Comparison of ENCODE assay signal across 10 cellular contexts in the genomic region with DNA sequence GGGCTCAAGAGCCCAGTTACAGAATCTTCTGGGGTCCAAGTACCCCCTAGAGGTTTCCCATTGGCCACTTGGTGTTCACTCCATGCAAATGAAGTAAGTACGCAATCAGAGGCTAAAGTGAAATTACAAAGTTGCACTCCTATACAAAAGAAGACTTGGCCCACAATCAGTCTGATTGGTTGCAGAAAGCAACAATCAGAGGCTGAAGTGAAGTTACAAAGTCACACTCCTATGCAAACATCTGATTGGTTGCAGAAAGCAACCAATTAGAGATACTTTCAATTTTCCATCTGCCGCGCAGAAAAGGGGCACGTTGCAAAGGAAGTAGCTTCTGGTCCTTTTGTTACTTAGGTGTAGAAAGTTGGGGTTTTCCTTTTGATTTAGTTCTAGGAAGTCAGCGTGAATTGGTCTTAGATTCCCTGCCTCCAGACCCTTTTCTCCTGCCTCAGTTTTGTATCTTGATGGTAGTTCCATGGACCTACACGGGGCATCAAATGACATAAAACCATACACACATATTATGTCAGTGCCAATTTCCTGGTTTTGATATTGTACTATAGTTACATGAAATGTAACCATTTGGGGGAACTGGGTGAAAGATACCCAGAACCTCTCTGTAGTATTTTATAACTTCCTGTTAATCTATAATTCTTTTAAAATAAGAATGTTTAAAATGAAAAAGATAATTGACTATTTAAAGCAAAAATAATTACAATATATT. TPM values are rescaled to one million over a fixed set of nuclear protein-coding genes. Genes with fewer than 3 reads are reported as not detected.
DNase-seq lines count a peak whose midpoint lies in the region; ATAC-seq and TF ChIP-seq lines count a peak whose summit lies in the region.
"Had no signal": no experiment of that assay in that cellular context is flagged by ENCODE, and none has a peak within 500 bp of the region (broad histone marks: within the 10 kb centered on the region; RNA-seq: fewer than 3 reads in every experiment).

No MANE protein-coding gene starts in this region.

- H3K27ac ChIP-seq in H9 (ENCODE audit: insufficient read length, low read depth, low read length), result no peak overlapping the region

- H2BK12ac ChIP-seq in H9 (ENCODE audit: insufficient read length, low read depth, low read length), result no peak overlapping the region

- H4K20me1 ChIP-seq in H9 (ENCODE audit: control insufficient read depth, insufficient read depth, insufficient read length), result no peaks in the 10 kb centered on the region

- no peaks in the 10 kb centered on the region for H3K79me1 ChIP-seq in H9 (ENCODE audit: insufficient read depth, low read depth, low read length, poor library complexity, severe bottlenecking)

- no peak overlapping the region for H4K91ac ChIP-seq in H9 (ENCODE audit: insufficient read length, low read depth, low read length)

- no peak overlapping the region for H2AK5ac ChIP-seq in H9 (ENCODE audit: insufficient read length, low read length)

- no peaks in the 10 kb centered on the region for H3K79me2 ChIP-seq in H9 (ENCODE audit: insufficient read depth, low read length)

- H3K27me3 Mint-ChIP-seq in activated naive CD8-positive, alpha-beta T cell treated with anti-CD3 and anti-CD28 coated beads, Interleukin-2, amount 10 ng/mL, durations not matched to agents 7 days and 5 days, result peaks cover 2% of the 10 kb centered on the region
- no peaks in the 10 kb centered on the region for H3K27me3 Mint-ChIP-seq in naive thymus-derived CD8-positive, alpha-beta T cell
- peaks cover 14% of the 10 kb centered on the region for H3K27me3 Mint-ChIP-seq in H9 (ENCODE audit: low read depth)

- no peak overlapping the region for H2AFZ ChIP-seq in H9 (ENCODE audit: low read length)

- no peak overlapping the region for H3K18ac ChIP-seq in H9 (ENCODE audit: insufficient read length, low read depth, low read length)

- DNase-seq in EL (peak; percentile 0), T-helper 1 cell (peak; percentile 6 to 82 (median 19)), occipital lobe (lab: John Stamatoyannopoulos, UW) (no peak), H9 (no peak), BE2C (no peak)
- no peak for DNase-seq in activated naive CD8-positive, alpha-beta T cell treated with anti-CD3 and anti-CD28 coated beads, Interleukin-2, amount 10 ng/mL, durations not matched to agents 7 days and 5 days
- DNase-seq in naive thymus-derived CD8-positive, alpha-beta T cell, result peak in 9 of 10 donors; percentile 4 to 67 (median 39)

- H2BK20ac ChIP-seq in H9 (ENCODE audit: low read depth, low read length, poor library complexity, severe bottlenecking), result no peak overlapping the region

- H3K36me3 ChIP-seq in BE2C, result no peaks in the 10 kb centered on the region

- no peak overlapping the region for H3K9ac ChIP-seq in H9 (ENCODE audit: extremely low read depth, insufficient read length, low read length)

- no peak overlapping the region for H4K5ac ChIP-seq in H9 (ENCODE audit: insufficient read length, low read depth, low read length)

- no peaks in the 10 kb centered on the region for H3K36me3 Mint-ChIP-seq in activated naive CD8-positive, alpha-beta T cell treated with anti-CD3 and anti-CD28 coated beads, Interleukin-2, amount 10 ng/mL, durations not matched to agents 7 days and 5 days
- no peaks in the 10 kb centered on the region for H3K36me3 Mint-ChIP-seq in naive thymus-derived CD8-positive, alpha-beta T cell
- H3K36me3 Mint-ChIP-seq in H9 (ENCODE audit: insufficient read depth in 1 of 3, low read depth in 3 of 3), result no peaks in the 10 kb centered on the region; a peak in 1 of 7 replicates

- no peak overlapping the region for H3K56ac ChIP-seq in H9 (ENCODE audit: insufficient read length, low read depth, low read length)

- H3K27ac Mint-ChIP-seq in activated naive CD8-positive, alpha-beta T cell treated with anti-CD3 and anti-CD28 coated beads, Interleukin-2, amount 10 ng/mL, durations not matched to agents 7 days and 5 days, result peak overlapping the region; percentile 93
- H3K27ac Mint-ChIP-seq in naive thymus-derived CD8-positive, alpha-beta T cell, result peak overlapping the region; percentile 28 to 97 (median 96)
- H3K27ac Mint-ChIP-seq in H9, result no peak overlapping the region

- POLR2A ChIA-PET in activated naive CD8-positive, alpha-beta T cell treated with anti-CD3 and anti-CD28 coated beads, Interleukin-2, amount 10 ng/mL, durations not matched to agents 7 days and 5 days (lab: Charles Lee), result interaction anchor here (1.6 kb wide), 1 partner anchor 12 kb away, joined by 8 read pairs; a partner anchor contains a TSS
- POLR2A ChIA-PET in naive thymus-derived CD8-positive, alpha-beta T cell (lab: Charles Lee), result interaction anchor here (1.0 to 3.5 kb wide), 2 partner anchors 12 to 108 kb away, joined by 6 to 14 read pairs; a partner anchor contains a TSS

- H3K23me2 ChIP-seq in H9 (ENCODE audit: insufficient read length, low read depth, low read length, poor library complexity, severe bottlenecking), result no peaks in the 10 kb centered on the region

- H4K8ac ChIP-seq in H9 (replicated peaks; ENCODE audit: insufficient read length, low read depth, low read length), result no peak overlapping the region

- H3K27me3 ChIP-seq in H9 (ENCODE audit: insufficient read depth, low read length) (no peaks in the 10 kb centered on the region; the same call in 1 of the 2 replicates), BE2C (no peaks in the 10 kb centered on the region)

- H2BK120ac ChIP-seq in H9 (ENCODE audit: low read depth, low read length, poor library complexity, severe bottlenecking), result no peak overlapping the region

- H3K4ac ChIP-seq in H9 (ENCODE audit: low read depth, low read length), result no peak overlapping the region

- H3K4me3 Mint-ChIP-seq in activated naive CD8-positive, alpha-beta T cell treated with anti-CD3 and anti-CD28 coated beads, Interleukin-2, amount 10 ng/mL, durations not matched to agents 7 days and 5 days, result peak overlapping the region; percentile 78
- peak overlapping the region; percentile 57 to 87 (median 82) for H3K4me3 Mint-ChIP-seq in naive thymus-derived CD8-positive, alpha-beta T cell
- H3K4me3 Mint-ChIP-seq in H9, result no peak overlapping the region

- H3K4me2 ChIP-seq in H9 (ENCODE audit: insufficient read depth, insufficient read length, low read length), result no peak overlapping the region

- no peak overlapping the region for H3T11ph ChIP-seq in H9 (ENCODE audit: low read length)

- H3K9me3 ChIP-seq in H9 (ENCODE audit: control insufficient read depth, low read depth, low read length), result peaks cover 3% of the 10 kb centered on the region
- no peaks in the 10 kb centered on the region for H3K9me3 ChIP-seq in BE2C

- no peaks in the 10 kb centered on the region for H3K9me3 Mint-ChIP-seq in activated naive CD8-positive, alpha-beta T cell treated with anti-CD3 and anti-CD28 coated beads, Interleukin-2, amount 10 ng/mL, durations not matched to agents 7 days and 5 days
- no peaks in the 10 kb centered on the region for H3K9me3 Mint-ChIP-seq in naive thymus-derived CD8-positive, alpha-beta T cell
- peaks cover 54 to 60% of the 10 kb centered on the region in 2 experiments for H3K9me3 Mint-ChIP-seq in H9

- peaks cover 2% of the 10 kb centered on the region for H3K4me1 Mint-ChIP-seq in activated naive CD8-positive, alpha-beta T cell treated with anti-CD3 and anti-CD28 coated beads, Interleukin-2, amount 10 ng/mL, durations not matched to agents 7 days and 5 days
- H3K4me1 Mint-ChIP-seq in naive thymus-derived CD8-positive, alpha-beta T cell, result peaks cover 0 to 4% (median 0%) of the 10 kb centered on the region in 4 donors
- H3K4me1 Mint-ChIP-seq in H9, result no peaks in the 10 kb centered on the region

- no peak overlapping the region for H3K14ac ChIP-seq in H9 (ENCODE audit: insufficient read depth, low read length)

- H3K4me3 ChIP-seq in BE2C (ENCODE audit: low read depth, low read length), result no peak overlapping the region

- H2BK5ac ChIP-seq in H9 (ENCODE audit: insufficient read length, low read length), result no peak overlapping the region

- TF ChIP-seq CTCF in H9 (conservative IDR thresholded peaks at IDR 0.05) (no peak), BE2C (IDR thresholded peaks at IDR 0.05; ENCODE audit: low read depth, low read length) (no peak)

- no peak overlapping the region for H2BK15ac ChIP-seq in H9 (ENCODE audit: low read depth, low read length)

- no CpG with 5 or more reads among the region's 6 CpGs for WGBS in H9 (ENCODE audit: extremely low coverage, insufficient read length, low lambda C conversion rate)

- H3K23ac ChIP-seq in H9 (ENCODE audit: insufficient read length, low read depth, low read length), result no peak overlapping the region

- H3K4me1 ChIP-seq in H9 (ENCODE audit: insufficient read depth, low read length), result no peaks in the 10 kb centered on the region
- no peaks in the 10 kb centered on the region for H3K4me1 ChIP-seq in BE2C

- peak; percentile 91 for ATAC-seq in activated naive CD8-positive, alpha-beta T cell treated with anti-CD3 and anti-CD28 coated beads, Interleukin-2, amount 10 ng/mL, durations not matched to agents 7 days and 5 days (ENCODE audit: low read depth)
- ATAC-seq in naive thymus-derived CD8-positive, alpha-beta T cell, result peak; percentile 93 to 94
- ATAC-seq in GM18868 (IDR thresholded peaks at IDR 0.05; ENCODE audit: unreplicated experiment), result no peak
- ATAC-seq: Panc1 had no signal

RNA-seq across cellular contexts. Expression of a gene that starts 12.4 kb away (rescaled TPM):
- total RNA-seq in activated naive CD8-positive, alpha-beta T cell treated with anti-CD3 and anti-CD28 coated beads, Interleukin-2, amount 10 ng/mL, durations not matched to agents 7 days and 5 days, result 1 to 10 TPM; 9.3 to 9.5 TPM
- total RNA-seq in naive thymus-derived CD8-positive, alpha-beta T cell, result 10 to 100 TPM; 10.8 to 11.1 TPM
- polyA plus RNA-seq in naive thymus-derived CD8-positive, alpha-beta T cell, result 10 to 100 TPM; 26.7 to 32.5 (median 31.5) TPM
- 13.7 TPM for total RNA-seq in occipital lobe
- total RNA-seq in H9 (2021), result 15.6 and 16.3 TPM in 2 replicates
- polyA plus RNA-seq in BE2C (2012; ENCODE audit: insufficient read depth, insufficient read length, low read depth), result 32.1 TPM

RNA-seq across cellular contexts. Expression of a gene that starts 37.5 kb away (rescaled TPM):
- total RNA-seq in activated naive CD8-positive, alpha-beta T cell treated with anti-CD3 and anti-CD28 coated beads, Interleukin-2, amount 10 ng/mL, durations not matched to agents 7 days and 5 days, result 1 to 10 TPM; 2.4 to 3.0 TPM
- under 1 TPM; 0.30 to 0.36 TPM for total RNA-seq in naive thymus-derived CD8-positive, alpha-beta T cell
- not detected for polyA plus RNA-seq in naive thymus-derived CD8-positive, alpha-beta T cell
- total RNA-seq in occipital lobe (3.4 TPM), H9 (2021) (1.1 and 1.2 TPM in 2 replicates)
- 64.3 TPM for polyA plus RNA-seq in BE2C (2012; ENCODE audit: insufficient read depth, insufficient read length, low read depth)
- total RNA-seq: HT1080 had no signal

Comparison
In these comparisons a context has a peak if more than half of its experiments do, and no peak if none do; other contexts are left out.
1. DNase-seq: peak in EL (single experiment), T-helper 1 cell (5 of 5) and naive thymus-derived CD8-positive, alpha-beta T cell (9 of 10); none in activated naive CD8-positive, alpha-beta T cell treated with anti-CD3 and anti-CD28 coated beads, Interleukin-2, amount 10 ng/mL, durations not matched to agents 7 days and 5 days (single experiment), occipital lobe (single experiment), H9 (single experiment) and BE2C (single experiment).
2. H3K27ac Mint-ChIP-seq: peak in activated naive CD8-positive, alpha-beta T cell treated with anti-CD3 and anti-CD28 coated beads, Interleukin-2, amount 10 ng/mL, durations not matched to agents 7 days and 5 days (single experiment) and naive thymus-derived CD8-positive, alpha-beta T cell (10 of 10); none in H9 (0 of 3).
3. H3K4me3 Mint-ChIP-seq: peak in activated naive CD8-positive, alpha-beta T cell treated with anti-CD3 and anti-CD28 coated beads, Interleukin-2, amount 10 ng/mL, durations not matched to agents 7 days and 5 days (single experiment) and naive thymus-derived CD8-positive, alpha-beta T cell (10 of 10); none in H9 (0 of 2).